ENCODE assay signal across 24 cellular contexts in genomic region chr1:22670352-22670964, GRCh38. TPM values are rescaled to one million over a fixed set of nuclear protein-coding genes. Genes with fewer than 3 reads are reported as not detected.
DNase-seq lines count a peak whose midpoint lies in the region; ATAC-seq and TF ChIP-seq lines count a peak whose summit lies in the region.
"Had no signal": no experiment of that assay in that cellular context is flagged by ENCODE, and none has a peak within 500 bp of the region (broad histone marks: within the 10 kb centered on the region; RNA-seq: fewer than 3 reads in every experiment).

No MANE protein-coding gene starts in this region.

- H3K27ac ChIP-seq in RWPE2 (ENCODE audit: poor library complexity, severe bottlenecking): no peak overlapping the region
- no peak overlapping the region for H3K27ac ChIP-seq in WERI-Rb-1
- H3K27ac ChIP-seq: BLaER1 treated with 17β-estradiol and CSF1 and Interleukin-3, amounts not matched to agents 10 nM and 100 nM; KMS-11; SK-N-MC had no signal

- H3K4me3 Mint-ChIP-seq in mesothelial cell of epicardium: no peak overlapping the region
- H3K4me3 Mint-ChIP-seq: CD8-positive, alpha-beta T cell had no signal

- H3K9me3 ChIP-seq in RWPE2 (ENCODE audit: severe bottlenecking): no peaks in the 10 kb centered on the region
- no peaks in the 10 kb centered on the region for H3K9me3 ChIP-seq in WERI-Rb-1 (ENCODE audit: severe bottlenecking)
- H3K9me3 ChIP-seq: BLaER1 treated with 17β-estradiol and CSF1 and Interleukin-3, amounts not matched to agents 10 nM and 100 nM; HAP-1 had no signal

- no peaks in the 10 kb centered on the region for H3K4me1 ChIP-seq in RWPE2 (ENCODE audit: insufficient read depth, poor library complexity, severe bottlenecking)
- H3K4me1 ChIP-seq: HAP-1 had no signal

- no peaks in the 10 kb centered on the region for H3K9me3 Mint-ChIP-seq in mesothelial cell of epicardium
- H3K9me3 Mint-ChIP-seq: CD8-positive, alpha-beta T cell had no signal

- peak; percentile 15; the same call in 1 of the 3 replicates for ATAC-seq in RWPE2 (ENCODE audit: low read depth)
- no peak for ATAC-seq in HG03280 (IDR thresholded peaks at IDR 0.05; ENCODE audit: unreplicated experiment)
- ATAC-seq in GM19328 (IDR thresholded peaks at IDR 0.05; ENCODE audit: unreplicated experiment): no peak
- ATAC-seq: CD8-positive, alpha-beta T cell had no signal

- no peaks in the 10 kb centered on the region for H3K36me3 Mint-ChIP-seq in mesothelial cell of epicardium
- H3K36me3 Mint-ChIP-seq: CD8-positive, alpha-beta T cell had no signal

- TF ChIP-seq CTCF in RWPE2 (IDR thresholded peaks at IDR 0.05; ENCODE audit: poor library complexity, severe bottlenecking) (no peak), mesothelial cell of epicardium (IDR thresholded peaks at IDR 0.05; ENCODE audit: unreplicated experiment) (no peak), WERI-Rb-1 (IDR thresholded peaks at IDR 0.05; ENCODE audit: low read depth, low read length) (no peak)

- H3K36me3 ChIP-seq in RWPE2 (ENCODE audit: low read depth) (no peaks in the 10 kb centered on the region), WERI-Rb-1 (no peaks in the 10 kb centered on the region)
- H3K36me3 ChIP-seq: BLaER1 treated with 17β-estradiol and CSF1 and Interleukin-3, amounts not matched to agents 10 nM and 100 nM; HAP-1 had no signal

- H3K4me3 ChIP-seq in RWPE2 (ENCODE audit: severe bottlenecking): no peak overlapping the region
- H3K4me3 ChIP-seq in WERI-Rb-1 (ENCODE audit: low read depth, low read length): no peak overlapping the region
- H3K4me3 ChIP-seq: BLaER1 treated with 17β-estradiol and CSF1 and Interleukin-3, amounts not matched to agents 10 nM and 100 nM; HAP-1; SK-N-MC had no signal

- H3K27ac Mint-ChIP-seq in mesothelial cell of epicardium: peak overlapping the region; percentile 15
- H3K27ac Mint-ChIP-seq: CD8-positive, alpha-beta T cell had no signal

- peaks cover 10% of the 10 kb centered on the region for H3K27me3 Mint-ChIP-seq in mesothelial cell of epicardium (ENCODE audit: low read depth)

- peak; percentile 18 for DNase-seq in DMS53 (lab: John Stamatoyannopoulos, UW)
- no peak for DNase-seq in DMS53 treated with DMSO at 0.1 percent for 48 hours (lab: John Stamatoyannopoulos, UW; ENCODE audit: unreplicated experiment)
- DNase-seq in ELF-1 (ENCODE audit: low read depth, low spot score): peak; percentile 32
- DNase-seq in RWPE2 (ENCODE audit: low spot score): no peak
- peak; percentile 38 to 51 for DNase-seq in mesothelial cell of epicardium (ENCODE audit: low spot score in 2 of 2, unreplicated experiment in 2 of 2)
- DNase-seq in WERI-Rb-1: no peak
- DNase-seq: 8988T; Calu3; CD8-positive, alpha-beta T cell; DMS79; NCI-H1092 treated with DMSO at 0.1 percent for 48 hours; NCI-H1436 treated with DMSO at 0.1 percent for 48 hours; NCI-H2029 treated with DMSO at 0.1 percent for 48 hours; NCI-H774; OCI-M1 had no signal

- H3K27me3 ChIP-seq in RWPE2 (ENCODE audit: insufficient read depth, poor library complexity, severe bottlenecking) (peaks cover 4% of the 10 kb centered on the region), WERI-Rb-1 (ENCODE audit: insufficient read depth, low read depth, severe bottlenecking) (no peaks in the 10 kb centered on the region)
- H3K27me3 ChIP-seq: BLaER1 treated with 17β-estradiol and CSF1 and Interleukin-3, amounts not matched to agents 10 nM and 100 nM had no signal

- H3K4me1 Mint-ChIP-seq in mesothelial cell of epicardium: peaks cover 20% of the 10 kb centered on the region

RNA-seq across cellular contexts. Expression of gene C1QB, which starts 17.4 kb away (rescaled TPM):
- not detected in 3 replicates for total RNA-seq in mesothelial cell of epicardium
- total RNA-seq: Calu3; CD8-positive, alpha-beta T cell; HT1080; NCI-H460; T-helper 2 cell treated with Interferon-gamma antibody and Interleukin-4, amounts not matched to agents 100 ng/mL and 5 ng/mL, for 36 hours had no signal

RNA-seq across cellular contexts. Expression of gene C1QC, which starts 27.0 kb away (rescaled TPM):
- not detected in 3 replicates for total RNA-seq in mesothelial cell of epicardium
- total RNA-seq: Calu3; CD8-positive, alpha-beta T cell; HT1080; NCI-H460; T-helper 2 cell treated with Interferon-gamma antibody and Interleukin-4, amounts not matched to agents 100 ng/mL and 5 ng/mL, for 36 hours had no signal

RNA-seq across cellular contexts. Expression of gene C1QA, which starts 34.0 kb away (rescaled TPM):
- total RNA-seq in mesothelial cell of epicardium: not detected in 3 replicates
- total RNA-seq: Calu3; CD8-positive, alpha-beta T cell; HT1080; NCI-H460; T-helper 2 cell treated with Interferon-gamma antibody and Interleukin-4, amounts not matched to agents 100 ng/mL and 5 ng/mL, for 36 hours had no signal

RNA-seq across cellular contexts. Expression of gene EPHB2, which starts 40.2 kb away (rescaled TPM):
- 125 to 133 TPM (median 130 TPM) in 3 replicates for total RNA-seq in mesothelial cell of epicardium
- total RNA-seq: CD8-positive, alpha-beta T cell; T-helper 2 cell treated with Interferon-gamma antibody and Interleukin-4, amounts not matched to agents 100 ng/mL and 5 ng/mL, for 36 hours had no signal

Comparison
In these comparisons a context has a peak if more than half of its experiments do, and no peak if none do; other contexts are left out.
1. DNase-seq: peak in DMS53 (single experiment), ELF-1 (single experiment) and mesothelial cell of epicardium (2 of 2); none in DMS53 treated with DMSO at 0.1 percent for 48 hours (single experiment), RWPE2 (single experiment) and WERI-Rb-1 (single experiment).